Comparison of ENCODE assay signal across 1 cellular context in the genomic region with DNA sequence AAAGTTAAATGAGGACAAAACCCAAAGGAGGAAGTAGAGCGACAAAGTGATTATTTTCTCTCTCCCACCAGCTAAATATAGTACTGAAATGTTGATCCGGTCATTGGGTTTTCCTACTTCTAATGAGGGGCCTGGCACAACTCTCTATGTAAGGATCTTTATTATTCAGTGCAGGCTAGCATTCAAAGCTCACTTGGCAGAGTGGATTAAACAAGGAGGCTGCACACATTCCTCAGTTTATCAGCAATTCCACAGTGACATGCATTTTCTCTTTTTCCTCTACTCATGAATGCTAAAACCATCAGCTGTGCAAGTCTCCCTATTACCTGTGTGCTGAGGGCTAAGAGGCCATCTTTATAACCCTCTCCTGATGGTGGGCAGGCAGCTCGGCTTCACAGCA.
TF ChIP-seq lines count a peak whose summit lies in the region.

No MANE protein-coding gene starts in this region.

TF ChIP-seq in GM23338, 12 proteins besides CTCF, POLR2A, EP300 and RAD21 (continued from another document):
- no peak for TF ChIP-seq REST (IDR thresholded peaks at IDR 0.05; ENCODE audit: unreplicated experiment)
- no peak for TF ChIP-seq STAT1 (IDR thresholded peaks at IDR 0.05; ENCODE audit: unreplicated experiment)
- no peak for TF ChIP-seq CREB1 (CRISPR knock-in tag; IDR thresholded peaks at IDR 0.05; ENCODE audit: low read depth)
- no peak for TF ChIP-seq JUNB (IDR thresholded peaks at IDR 0.05; ENCODE audit: unreplicated experiment)
- TF ChIP-seq POLR2AphosphoS5 (IDR thresholded peaks at IDR 0.05; ENCODE audit: low read depth), result no peak
- TF ChIP-seq ZNF114 (CRISPR knock-in tag; IDR thresholded peaks at IDR 0.05), result no peak
